Comparison of ENCODE assay signal across 1 cellular context in genomic region chr11:124800226-124800929, GRCh38.
A peak's percentile ranks its signal among the peaks of the same experiment; 100 is the strongest.
TF ChIP-seq lines count a peak whose summit lies in the region.

Gene MSANTD2, minus strand, starts transcription at chr11:124800406. Its CDS starts 26 bp downstream, at chr11:124800380.

TF ChIP-seq in GM12878, 131 proteins besides CTCF, POLR2A, EP300 and RAD21 (continued from another document and continues in another):
- TF ChIP-seq E2F8 (IDR thresholded peaks at IDR 0.05; ENCODE audit: low read depth, partially characterized antibody) (no peak), CHD1 (IDR thresholded peaks at IDR 0.05; ENCODE audit: low read depth, low read length) (no peak), EGR1 (IDR thresholded peaks at IDR 0.05; ENCODE audit: borderline replicate concordance in 1 of 2, low read depth in 2 of 2, low read length in 2 of 2) (peak in 1 of 2 experiments; percentile 35; a peak in 1 of 3 replicates), CREB1 (IDR thresholded peaks at IDR 0.05; ENCODE audit: low read depth) (peak; percentile 84; the same call in 1 of the 2 replicates), CREM (IDR thresholded peaks at IDR 0.05; ENCODE audit: low read depth) (peak; percentile 73), ATF3 (IDR thresholded peaks at IDR 0.05; ENCODE audit: borderline replicate concordance, extremely low read depth, low read depth, low read length) (no peak), ASH2L (IDR thresholded peaks at IDR 0.05; ENCODE audit: borderline replicate concordance, low read depth) (peak; percentile 98), TARDBP (IDR thresholded peaks at IDR 0.05; ENCODE audit: borderline replicate concordance) (no peak; the same call in 1 of the 2 replicates), PAX8 (IDR thresholded peaks at IDR 0.05) (no peak), BCL3 (IDR thresholded peaks at IDR 0.05; ENCODE audit: borderline replicate concordance, insufficient read depth, low read depth, low read length, poor library complexity, severe bottlenecking) (no peak), TCF12 (IDR thresholded peaks at IDR 0.05; ENCODE audit: low read depth, low read length) (peak; percentile 8; the same call in 1 of the 2 replicates), PBX3 (IDR thresholded peaks at IDR 0.05; ENCODE audit: insufficient replicate concordance, low read depth, low read length) (peak; percentile 2), SREBF2 (IDR thresholded peaks at IDR 0.05; ENCODE audit: low read length) (no peak), ZBTB33 (IDR thresholded peaks at IDR 0.05) (no peak), HDGF (IDR thresholded peaks at IDR 0.05) (peak; percentile 69; the same call in 1 of the 2 replicates), SREBF1 (IDR thresholded peaks at IDR 0.05; ENCODE audit: low read length) (no peak), ZNF592 (IDR thresholded peaks at IDR 0.05) (no peak), IKZF2 (IDR thresholded peaks at IDR 0.05) (peak; percentile 83 to 86), RB1 (IDR thresholded peaks at IDR 0.05; ENCODE audit: borderline replicate concordance) (peak; percentile 86; the same call in 1 of the 2 replicates), GATAD2B (conservative IDR thresholded peaks at IDR 0.05; ENCODE audit: low read depth) (peak; percentile 91), ZNF24 (IDR thresholded peaks at IDR 0.05) (no peak), SUPT20H (IDR thresholded peaks at IDR 0.05; ENCODE audit: borderline replicate concordance, control insufficient read depth, low read depth, low read length) (no peak), REST (IDR thresholded peaks at IDR 0.05; ENCODE audit: low read depth, low read length) (no peak), NRF1 (conservative IDR thresholded peaks at IDR 0.05; ENCODE audit: low read depth, low read length) (no peak), MXI1 (IDR thresholded peaks at IDR 0.05; ENCODE audit: low read depth, low read length) (0 out of 2 replicates have a peak, but pooled peaks have one; percentile 36), KDM1A (IDR thresholded peaks at IDR 0.05; ENCODE audit: borderline replicate concordance) (no peak), RFX5 (IDR thresholded peaks at IDR 0.05; ENCODE audit: low read depth, low read length) (no peak), ZNF217 (IDR thresholded peaks at IDR 0.05) (no peak), TCF7 (IDR thresholded peaks at IDR 0.05; ENCODE audit: borderline replicate concordance) (no peak), WRNIP1 (IDR thresholded peaks at IDR 0.05; ENCODE audit: borderline replicate concordance, low read depth, low read length) (no peak), EZH2 (IDR thresholded peaks at IDR 0.05; ENCODE audit: borderline replicate concordance, control insufficient read depth, low read depth, low read length) (no peak), CBX5 (IDR thresholded peaks at IDR 0.05; ENCODE audit: low read depth) (no peak), YBX1 (IDR thresholded peaks at IDR 0.05) (no peak), ZNF384 (IDR thresholded peaks at IDR 0.05; ENCODE audit: borderline replicate concordance, low read depth, low read length) (no peak), HSF1 (IDR thresholded peaks at IDR 0.05; ENCODE audit: low read depth, low read length) (no peak), SMAD5 (IDR thresholded peaks at IDR 0.05; ENCODE audit: low read depth) (peak; percentile 84), RAD51 (IDR thresholded peaks at IDR 0.05) (no peak), PRDM15 (CRISPR knock-in tag; IDR thresholded peaks at IDR 0.05) (no peak), ZSCAN29 (IDR thresholded peaks at IDR 0.05) (no peak)
